In genomic region chr5:110736763-110737162, GRCh38 we compare ENCODE assay signal across 1 cellular context.
TF ChIP-seq lines count a peak whose summit lies in the region.

No MANE protein-coding gene starts in this region.

TF ChIP-seq in HepG2, 621 proteins besides CTCF, POLR2A, EP300 and RAD21:
- TF ChIP-seq MYC (CRISPR knock-in tag; IDR thresholded peaks at IDR 0.05; ENCODE audit: borderline replicate concordance) (no peak), BORCS8-MEF2B (CRISPR knock-in tag; IDR thresholded peaks at IDR 0.05) (no peak), PRPF4 (IDR thresholded peaks at IDR 0.05; ENCODE audit: low read depth, low read length, poor library complexity, severe bottlenecking) (no peak)
- TF ChIP-seq, protein P1, sequence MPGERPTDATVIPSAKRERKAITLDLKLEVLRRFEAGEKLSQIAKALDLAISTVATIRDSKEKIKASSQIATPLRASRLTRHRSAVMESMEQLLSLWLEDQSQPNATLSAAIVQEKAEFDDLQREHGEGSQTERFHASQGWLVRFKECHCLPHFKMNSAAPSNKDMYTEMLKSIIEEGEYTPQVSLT (CRISPR knock-in tag; IDR thresholded peaks at IDR 0.05; ENCODE audit: borderline replicate concordance, low read depth) = no peak
